8 cellular contexts compared by ENCODE assay signal in genomic region chr5:78964889-78965288, GRCh38. TPM values are rescaled to one million over a fixed set of nuclear protein-coding genes. Genes with fewer than 3 reads are reported as not detected.
DNase-seq lines count a peak whose midpoint lies in the region; ATAC-seq, FAIRE-seq and TF ChIP-seq lines count a peak whose summit lies in the region.

No MANE protein-coding gene starts in this region.

- no peaks in the 10 kb centered on the region for H3K9me3 Mint-ChIP-seq in nephron progenitor cell
- no peaks in the 10 kb centered on the region for H3K9me3 Mint-ChIP-seq in natural killer cell treated with Interleukin-12 subunit alpha and Interleukin-12 subunit beta and Interleukin-15 and Interleukin-18, amount 100 ng/mL, for 72 hours

- H3K36me3 Mint-ChIP-seq in nephron progenitor cell (ENCODE audit: low read depth), result peaks cover 20% of the 10 kb centered on the region
- peaks cover 11% of the 10 kb centered on the region for H3K36me3 Mint-ChIP-seq in natural killer cell treated with Interleukin-12 subunit alpha and Interleukin-12 subunit beta and Interleukin-15 and Interleukin-18, amount 100 ng/mL, for 72 hours

- peak; percentile 61 for TF ChIP-seq CTCF in epithelial cell of proximal tubule (conservative IDR thresholded peaks at IDR 0.05; ENCODE audit: low read depth, low read length)
- TF ChIP-seq CTCF in nephron progenitor cell (IDR thresholded peaks at IDR 0.05), result peak; percentile 56

- H3K27me3 Mint-ChIP-seq in nephron progenitor cell (ENCODE audit: low read depth, poor library complexity), result no peaks in the 10 kb centered on the region
- H3K27me3 Mint-ChIP-seq in natural killer cell treated with Interleukin-12 subunit alpha and Interleukin-12 subunit beta and Interleukin-15 and Interleukin-18, amount 100 ng/mL, for 72 hours, result no peaks in the 10 kb centered on the region

- no peak for ATAC-seq in HG03280 (IDR thresholded peaks at IDR 0.05; ENCODE audit: unreplicated experiment)
- no peak for ATAC-seq in natural killer cell treated with Interleukin-12 subunit alpha and Interleukin-12 subunit beta and Interleukin-15 and Interleukin-18, amount 100 ng/mL, for 72 hours

- peaks cover 22% of the 10 kb centered on the region for H3K4me1 Mint-ChIP-seq in nephron progenitor cell
- H3K4me1 Mint-ChIP-seq in natural killer cell treated with Interleukin-12 subunit alpha and Interleukin-12 subunit beta and Interleukin-15 and Interleukin-18, amount 100 ng/mL, for 72 hours (ENCODE audit: low read depth in 2 of 2), result no peaks in the 10 kb centered on the region

- H3K27ac Mint-ChIP-seq in nephron progenitor cell, result no peak overlapping the region
- no peak overlapping the region for H3K27ac Mint-ChIP-seq in natural killer cell treated with Interleukin-12 subunit alpha and Interleukin-12 subunit beta and Interleukin-15 and Interleukin-18, amount 100 ng/mL, for 72 hours

- DNase-seq in COR-L47 (lab: John Stamatoyannopoulos, UW) (peak; percentile 44), HTR-8/SVneo (ENCODE audit: insufficient read length, low spot score) (peak; percentile 51), OCI-M1 (lab: John Stamatoyannopoulos, UW) (peak; percentile 79), epithelial cell of proximal tubule (ENCODE audit: low read depth) (no peak), nephron progenitor cell (no peak)
- no peak for DNase-seq in natural killer cell treated with Interleukin-12 subunit alpha and Interleukin-12 subunit beta and Interleukin-15 and Interleukin-18, amount 100 ng/mL, for 72 hours (ENCODE audit: low spot score)
- DNase-seq in NK-92 treated with Interleukin-12 subunit alpha and Interleukin-12 subunit beta, amount 100 ng/mL, for 24 hours (lab: John Stamatoyannopoulos, UW), result no peak

- no peak for FAIRE-seq in HTR-8/SVneo (lab: Jason Lieb, UNC)

- no peak overlapping the region for H3K4me3 Mint-ChIP-seq in nephron progenitor cell
- H3K4me3 Mint-ChIP-seq in natural killer cell treated with Interleukin-12 subunit alpha and Interleukin-12 subunit beta and Interleukin-15 and Interleukin-18, amount 100 ng/mL, for 72 hours, result no peak overlapping the region

- H3K4me3 ChIP-seq in epithelial cell of proximal tubule (ENCODE audit: low read depth, low read length), result no peak overlapping the region

RNA-seq across cellular contexts. Expression of gene ARSB, which starts 20.2 kb away (rescaled TPM):
- total RNA-seq in epithelial cell of proximal tubule, result 16.5 and 16.7 TPM in 2 replicates
- 10 to 100 TPM; 15.4 to 22.3 TPM for total RNA-seq in natural killer cell treated with Interleukin-12 subunit alpha and Interleukin-12 subunit beta and Interleukin-15 and Interleukin-18, amount 100 ng/mL, for 72 hours

Comparison
In these comparisons a context has a peak if more than half of its experiments do, and no peak if none do; other contexts are left out.
1. DNase-seq: peak in COR-L47 (single experiment), HTR-8/SVneo (single experiment) and OCI-M1 (single experiment); none in epithelial cell of proximal tubule (single experiment), nephron progenitor cell (single experiment), natural killer cell treated with Interleukin-12 subunit alpha and Interleukin-12 subunit beta and Interleukin-15 and Interleukin-18, amount 100 ng/mL, for 72 hours (single experiment) and NK-92 treated with Interleukin-12 subunit alpha and Interleukin-12 subunit beta, amount 100 ng/mL, for 24 hours (single experiment).